ENCODE assay signal across 8 cellular contexts in genomic region chr15:92733934-92734521, GRCh38.
DNase-seq lines count a peak whose midpoint lies in the region; ATAC-seq and TF ChIP-seq lines count a peak whose summit lies in the region.
"Had no signal": no experiment of that assay in that cellular context is flagged by ENCODE, and none has a peak within 500 bp of the region (broad histone marks: within the 10 kb centered on the region; RNA-seq: fewer than 3 reads in every experiment).

No MANE protein-coding gene starts in this region.

- H2BK12ac ChIP-seq in H9 (ENCODE audit: insufficient read length, low read depth, low read length): no peak overlapping the region

- no peaks in the 10 kb centered on the region for H4K20me1 ChIP-seq in H9 (ENCODE audit: control insufficient read depth, insufficient read depth, insufficient read length)

- H3K18ac ChIP-seq in H9 (ENCODE audit: insufficient read length, low read depth, low read length): peak overlapping the region; percentile 51

- H3K9me3 Mint-ChIP-seq in H9 (peaks cover 3% of the 10 kb centered on the region in 2 experiments; a peak in 4 of 5 replicates), WTC11 (peaks cover 4% of the 10 kb centered on the region)

- TF ChIP-seq CTCF in H9 (conservative IDR thresholded peaks at IDR 0.05) (no peak), WTC11 (IDR thresholded peaks at IDR 0.05) (no peak), epithelial cell of esophagus (IDR thresholded peaks at IDR 0.05; ENCODE audit: insufficient read depth, low read depth, low read length, missing control alignments) (no peak), upper lobe of right lung (IDR thresholded peaks at IDR 0.05) (no peak), GM10266 (IDR thresholded peaks at IDR 0.05; ENCODE audit: control insufficient read depth, insufficient read depth, low read depth, missing control alignments) (no peak)

- no peak overlapping the region for H3K27ac ChIP-seq in H9 (ENCODE audit: insufficient read length, low read depth, low read length)
- H3K27ac ChIP-seq in mucosa of rectum (ENCODE audit: low read depth in 2 of 2, low read length in 2 of 2): peak overlapping the region; percentile 13 to 38
- peak overlapping the region; percentile 83 for H3K27ac ChIP-seq in upper lobe of right lung
- H3K27ac ChIP-seq: SK-N-MC had no signal

- no peaks in the 10 kb centered on the region for H3K36me3 Mint-ChIP-seq in H9 (ENCODE audit: insufficient read depth in 1 of 3, low read depth in 3 of 3)
- peaks cover 3% of the 10 kb centered on the region; the same call in 1 of the 2 replicates for H3K36me3 Mint-ChIP-seq in WTC11

- intact Hi-C loops in upper lobe of right lung (cut with DNase I): no loop called here

- no peak overlapping the region for H4K91ac ChIP-seq in H9 (ENCODE audit: insufficient read length, low read depth, low read length)

- no peak overlapping the region for H4K8ac ChIP-seq in H9 (replicated peaks; ENCODE audit: insufficient read length, low read depth, low read length)

- no peak overlapping the region for H2BK120ac ChIP-seq in H9 (ENCODE audit: low read depth, low read length, poor library complexity, severe bottlenecking)

- H3K4me1 ChIP-seq in H9 (ENCODE audit: insufficient read depth, low read length): no peaks in the 10 kb centered on the region
- H3K4me1 ChIP-seq in mucosa of rectum (ENCODE audit: control insufficient read depth in 2 of 2, insufficient read depth in 2 of 2, low read length in 2 of 2): no peaks in the 10 kb centered on the region
- H3K4me1 ChIP-seq in upper lobe of right lung: no peaks in the 10 kb centered on the region

- no CpG with 5 or more reads among the region's 33 CpGs for WGBS in H9 (ENCODE audit: extremely low coverage, insufficient read length, low lambda C conversion rate)

- H3K36me3 ChIP-seq in mucosa of rectum (ENCODE audit: control insufficient read depth in 2 of 2, insufficient read depth in 2 of 2, low read length in 2 of 2) (no peaks in the 10 kb centered on the region), upper lobe of right lung (no peaks in the 10 kb centered on the region)

- POLR2A ChIA-PET in WTC11 (lab: Charles Lee): no interaction called here

- no peak overlapping the region for H2BK15ac ChIP-seq in H9 (ENCODE audit: low read depth, low read length)

- H3K27ac Mint-ChIP-seq in H9 (peak overlapping the region; percentile 57 to 91 (median 86); a peak in 5 of 7 replicates), WTC11 (peak overlapping the region; percentile 95)

- H2BK20ac ChIP-seq in H9 (ENCODE audit: low read depth, low read length, poor library complexity, severe bottlenecking): no peak overlapping the region

- no peak overlapping the region for H3K23ac ChIP-seq in H9 (ENCODE audit: insufficient read length, low read depth, low read length)

- H2AFZ ChIP-seq in H9 (ENCODE audit: low read length): no peak overlapping the region

- H3K56ac ChIP-seq in H9 (ENCODE audit: insufficient read length, low read depth, low read length): no peak overlapping the region

- CTCF ChIA-PET in WTC11 (lab: Charles Lee): interaction anchor here (0.8 to 1.8 kb wide), 5 partner anchors 18 to 212 kb away, joined by 3 to 8 read pairs (median 4); no protein-coding TSS in a partner anchor

- H3K4me2 ChIP-seq in H9 (ENCODE audit: insufficient read depth, insufficient read length, low read length): peak overlapping the region; percentile 60

- H3K4me1 Mint-ChIP-seq in H9 (peaks cover 0 to 5% of the 10 kb centered on the region in 2 experiments; a peak in 1 of 4 replicates), WTC11 (peaks cover 11% of the 10 kb centered on the region; the same call in 1 of the 2 replicates)

- no peaks in the 10 kb centered on the region for H3K79me1 ChIP-seq in H9 (ENCODE audit: insufficient read depth, low read depth, low read length, poor library complexity, severe bottlenecking)

- no peaks in the 10 kb centered on the region for H3K27me3 ChIP-seq in H9 (ENCODE audit: insufficient read depth, low read length)
- H3K27me3 ChIP-seq in mucosa of rectum (ENCODE audit: control insufficient read depth in 2 of 2, insufficient read depth in 2 of 2, low read length in 2 of 2): no peaks in the 10 kb centered on the region
- H3K27me3 ChIP-seq in upper lobe of right lung: no peaks in the 10 kb centered on the region

- no peak overlapping the region for H2BK5ac ChIP-seq in H9 (ENCODE audit: insufficient read length, low read length)

- H3K4me3 ChIP-seq in epithelial cell of esophagus (ENCODE audit: low read length) (peak overlapping the region; percentile 31), mucosa of rectum (ENCODE audit: low read length in 2 of 2) (peak overlapping the region; percentile 54 to 65), upper lobe of right lung (peak overlapping the region; percentile 54)
- H3K4me3 ChIP-seq: SK-N-MC had no signal

- no peaks in the 10 kb centered on the region for H3K79me2 ChIP-seq in H9 (ENCODE audit: insufficient read depth, low read length)

- H3K9me3 ChIP-seq in H9 (ENCODE audit: control insufficient read depth, low read depth, low read length) (no peaks in the 10 kb centered on the region), mucosa of rectum (ENCODE audit: control insufficient read depth in 2 of 2, low read length in 2 of 2) (no peaks in the 10 kb centered on the region), upper lobe of right lung (no peaks in the 10 kb centered on the region)

- peak; percentile 89 for ATAC-seq in WTC11
- peak; percentile 89 for ATAC-seq in upper lobe of right lung

- H3K14ac ChIP-seq in H9 (ENCODE audit: insufficient read depth, low read length): peak overlapping the region; percentile 74; the same call in 1 of the 2 replicates

- peaks cover 3% of the 10 kb centered on the region for H3K23me2 ChIP-seq in H9 (ENCODE audit: insufficient read length, low read depth, low read length, poor library complexity, severe bottlenecking)

- H3K27me3 Mint-ChIP-seq in H9 (ENCODE audit: low read depth) (no peaks in the 10 kb centered on the region), WTC11 (ENCODE audit: low read depth) (no peaks in the 10 kb centered on the region; the same call in 1 of the 2 replicates)

- H2AK5ac ChIP-seq in H9 (ENCODE audit: insufficient read length, low read length): no peak overlapping the region

- no peak overlapping the region for H3T11ph ChIP-seq in H9 (ENCODE audit: low read length)

- H4K5ac ChIP-seq in H9 (ENCODE audit: insufficient read length, low read depth, low read length): no peak overlapping the region

- peak; percentile 48 for DNase-seq in H9
- DNase-seq in WTC11 (ENCODE audit: low spot score): peak; percentile 33
- no peak for DNase-seq in epithelial cell of esophagus (ENCODE audit: low read depth)
- peak; percentile 70 for DNase-seq in upper lobe of right lung
- DNase-seq in 8988T: no peak
- no peak for DNase-seq in GM10266 (ENCODE audit: extremely low spot score)

- H3K4me3 Mint-ChIP-seq in H9 (peak overlapping the region; percentile 52 to 83), WTC11 (peak overlapping the region; percentile 79)

- H3K4ac ChIP-seq in H9 (ENCODE audit: low read depth, low read length): no peak overlapping the region

- peak overlapping the region; percentile 44 for H3K9ac ChIP-seq in H9 (ENCODE audit: extremely low read depth, insufficient read length, low read length)
- H3K9ac ChIP-seq in mucosa of rectum (ENCODE audit: low read depth in 1 of 2, low read length in 2 of 2): peak overlapping the region; percentile 39 to 47

TF ChIP-seq in WTC11, 78 proteins besides CTCF, POLR2A, EP300 and RAD21:
- TF ChIP-seq KAT7 (CRISPR knock-in tag; IDR thresholded peaks at IDR 0.05; ENCODE audit: borderline replicate concordance) (0 out of 2 replicates have a peak, but pooled peaks have one; percentile 39), ZNF425 (CRISPR knock-in tag; conservative IDR thresholded peaks at IDR 0.05) (no peak), E2F1 (CRISPR knock-in tag; IDR thresholded peaks at IDR 0.05) (no peak), HMGA2 (CRISPR knock-in tag; IDR thresholded peaks at IDR 0.05) (no peak), IRF2 (CRISPR knock-in tag; IDR thresholded peaks at IDR 0.05; ENCODE audit: borderline replicate concordance, low read depth) (no peak), CREM (CRISPR knock-in tag; IDR thresholded peaks at IDR 0.05) (no peak)
TF ChIP-seq in WTC11: peak in this region for 1.

Comparison
In these comparisons a context has a peak if more than half of its experiments do, and no peak if none do; other contexts are left out.
1. DNase-seq: peak in H9 (single experiment), WTC11 (single experiment) and upper lobe of right lung (single experiment); none in epithelial cell of esophagus (single experiment), 8988T (single experiment) and GM10266 (single experiment).
2. Peak in every context shown above with its lines, with median percentiles within 50 percentile points of each other: H3K4me3 ChIP-seq.